Comparison of ENCODE assay signal across 8 cellular contexts in the genomic region with DNA sequence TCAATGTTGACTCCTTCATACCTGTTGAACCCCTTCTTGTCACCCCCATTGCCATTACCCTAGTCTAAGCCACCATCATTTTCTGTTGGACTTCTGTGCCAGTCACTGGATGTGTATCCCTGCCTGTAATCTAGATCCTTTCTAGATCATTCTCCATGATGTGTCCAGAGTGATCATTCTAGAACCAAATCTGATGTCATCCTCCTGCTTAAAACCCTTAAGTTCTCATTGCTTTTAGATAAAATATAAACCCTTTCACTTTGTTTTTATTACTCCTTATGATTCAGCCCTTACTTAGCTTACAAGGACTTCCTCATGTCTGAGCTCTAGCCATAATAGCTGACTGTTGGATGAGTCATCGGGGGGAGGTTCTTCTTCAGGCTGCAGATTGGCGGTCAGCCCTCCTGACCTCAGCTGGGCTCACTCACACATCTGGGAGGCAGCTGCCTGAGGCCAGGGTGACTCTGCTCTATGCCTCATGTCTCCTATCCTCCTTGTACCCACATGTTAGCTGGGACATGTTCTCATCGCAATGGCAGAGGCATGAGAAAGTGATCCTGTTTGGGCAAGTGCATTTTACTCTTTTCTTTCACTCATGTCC.
DNase-seq lines count a peak whose midpoint lies in the region; ATAC-seq lines count a peak whose summit lies in the region.

No MANE protein-coding gene starts in this region.

- ATAC-seq in activated CD4-positive, CD25-positive, alpha-beta regulatory T cell treated with anti-CD3 and anti-CD28 coated beads, Interleukin-2, amount 50 U/mL, for 24 hours = peak; percentile 78 to 86
- no peak for ATAC-seq in HG02571 (IDR thresholded peaks at IDR 0.05; ENCODE audit: unreplicated experiment)
- ATAC-seq in HG02678 (IDR thresholded peaks at IDR 0.05; ENCODE audit: unreplicated experiment) = no peak

- in situ Hi-C loops in SK-MEL-5 (cut with HindIII; ENCODE audit: low pct_unique_long_range_greater_than_20kb, low sequenced_read_pairs) = no loop called here

- no peak for DNase-seq in activated CD4-positive, CD25-positive, alpha-beta regulatory T cell (lab: John Stamatoyannopoulos, UW)
- DNase-seq in SK-MEL-5 (ENCODE audit: low read depth, low spot score) (peak; percentile 40), fibroblast of peridontal ligament (ENCODE audit: extremely low read depth) (peak; percentile 99), renal cortical epithelial cell (ENCODE audit: low read depth) (peak; percentile 100), SHP77 (lab: John Stamatoyannopoulos, UW) (no peak)

Comparison
In these comparisons a context has a peak if more than half of its experiments do, and no peak if none do; other contexts are left out.
1. ATAC-seq: peak in activated CD4-positive, CD25-positive, alpha-beta regulatory T cell treated with anti-CD3 and anti-CD28 coated beads, Interleukin-2, amount 50 U/mL, for 24 hours (2 of 2); none in HG02571 (single experiment) and HG02678 (single experiment).
2. DNase-seq: peak in SK-MEL-5 (single experiment), fibroblast of peridontal ligament (single experiment) and renal cortical epithelial cell (single experiment); none in activated CD4-positive, CD25-positive, alpha-beta regulatory T cell (0 of 4) and SHP77 (0 of 2).